ENCODE assay signal across 25 cellular contexts in genomic region chr12:565589-566105, GRCh38.
DNase-seq lines count a peak whose midpoint lies in the region; ATAC-seq and TF ChIP-seq lines count a peak whose summit lies in the region.
"Had no signal": no experiment of that assay in that cellular context is flagged by ENCODE, and none has a peak within 500 bp of the region (broad histone marks: within the 10 kb centered on the region; RNA-seq: fewer than 3 reads in every experiment).

No MANE protein-coding gene starts in this region.

- WGBS in thyroid gland, 2 donors: 95 to 96% methylated on average over 16 to 21 of the region's 21 CpGs

- POLR2A ChIA-PET in CD8-positive, alpha-beta T cell (lab: Charles Lee): interaction anchor here (0.8 to 1.6 kb wide), 4 partner anchors 10 to 189 kb away, joined by 3 to 4 read pairs (median 3); no protein-coding TSS in a partner anchor

- TF ChIP-seq POLR2A in thyroid gland (IDR thresholded peaks at IDR 0.05): no peak

- no peak for ATAC-seq in CD8-positive, alpha-beta T cell
- no peak for ATAC-seq in central memory CD8-positive, alpha-beta T cell (replicated peaks; ENCODE audit: extremely low read depth, poor library complexity, severe bottlenecking)
- ATAC-seq: foreskin keratinocyte, HCT116, left cardiac atrium, Panc1 had no signal

- H3K27ac Mint-ChIP-seq in activated naive CD4-positive, alpha-beta T cell treated with anti-CD3 and anti-CD28 coated beads, Interleukin-2, amount 50 U/mL, for 24 hours: peak overlapping the region; percentile 84
- peak overlapping the region; percentile 85 for H3K27ac Mint-ChIP-seq in CD8-positive, alpha-beta T cell
- H3K27ac Mint-ChIP-seq in central memory CD8-positive, alpha-beta T cell (ENCODE audit: low read depth): peak overlapping the region; percentile 93
- peak overlapping the region; percentile 53 for H3K27ac Mint-ChIP-seq in neural progenitor cell
- H3K27ac Mint-ChIP-seq in mesothelial cell of epicardium: no peak overlapping the region
- H3K27ac Mint-ChIP-seq: B cell had no signal

- H3K9me3 Mint-ChIP-seq in activated naive CD4-positive, alpha-beta T cell treated with anti-CD3 and anti-CD28 coated beads, Interleukin-2, amount 50 U/mL, for 24 hours: no peaks in the 10 kb centered on the region
- H3K9me3 Mint-ChIP-seq in CD8-positive, alpha-beta T cell: no peaks in the 10 kb centered on the region
- no peaks in the 10 kb centered on the region for H3K9me3 Mint-ChIP-seq in central memory CD8-positive, alpha-beta T cell
- H3K9me3 Mint-ChIP-seq in neural progenitor cell: no peaks in the 10 kb centered on the region
- H3K9me3 Mint-ChIP-seq in mesothelial cell of epicardium: no peaks in the 10 kb centered on the region

- no peaks in the 10 kb centered on the region for H3K9me3 ChIP-seq in CD8-positive, alpha-beta T cell (ENCODE audit: low read length)
- H3K9me3 ChIP-seq in neural progenitor cell (ENCODE audit: low read depth) (no peaks in the 10 kb centered on the region), thyroid gland (no peaks in the 10 kb centered on the region)
- H3K9me3 ChIP-seq: esophagus muscularis mucosa, stomach, tibial nerve had no signal

- peaks cover 83% of the 10 kb centered on the region for H3K4me1 ChIP-seq in CD8-positive, alpha-beta T cell (ENCODE audit: insufficient read depth, low read length)
- H3K4me1 ChIP-seq in neural progenitor cell (peaks cover 10% of the 10 kb centered on the region), thyroid gland (peaks cover 8 to 12% of the 10 kb centered on the region in 2 donors)

- peaks cover 83% of the 10 kb centered on the region for H3K4me1 Mint-ChIP-seq in activated naive CD4-positive, alpha-beta T cell treated with anti-CD3 and anti-CD28 coated beads, Interleukin-2, amount 50 U/mL, for 24 hours
- H3K4me1 Mint-ChIP-seq in CD8-positive, alpha-beta T cell (ENCODE audit: low read depth): peaks cover 84% of the 10 kb centered on the region
- H3K4me1 Mint-ChIP-seq in central memory CD8-positive, alpha-beta T cell: peaks cover 69% of the 10 kb centered on the region
- peaks cover 6% of the 10 kb centered on the region for H3K4me1 Mint-ChIP-seq in neural progenitor cell
- H3K4me1 Mint-ChIP-seq in mesothelial cell of epicardium: peaks cover 4% of the 10 kb centered on the region

- CTCF ChIA-PET in CD8-positive, alpha-beta T cell (lab: Charles Lee): interaction anchor here (1.0 to 11.4 kb wide), 7 partner anchors 9 to 527 kb away, joined by 3 to 107 read pairs (median 3); no protein-coding TSS in a partner anchor

- H3K79me2 ChIP-seq in neural progenitor cell (ENCODE audit: low read depth): no peaks in the 10 kb centered on the region

- H4K20me1 ChIP-seq in neural progenitor cell (ENCODE audit: low read depth): no peaks in the 10 kb centered on the region

- no peaks in the 10 kb centered on the region for H3K27me3 ChIP-seq in CD8-positive, alpha-beta T cell (ENCODE audit: insufficient read depth, low read length)
- H3K27me3 ChIP-seq in neural progenitor cell: peaks cover 5% of the 10 kb centered on the region
- peaks cover 3% of the 10 kb centered on the region for H3K27me3 ChIP-seq in thyroid gland
- H3K27me3 ChIP-seq: esophagus muscularis mucosa, foreskin keratinocyte, stomach, tibial nerve had no signal

- no peak overlapping the region for H3K4me2 ChIP-seq in neural progenitor cell

- no peak for TF ChIP-seq CTCF in CD8-positive, alpha-beta T cell (IDR thresholded peaks at IDR 0.05)
- no peak for TF ChIP-seq CTCF in neural progenitor cell (IDR thresholded peaks at IDR 0.05)
- no peak for TF ChIP-seq CTCF in thyroid gland (IDR thresholded peaks at IDR 0.05)
- no peak for TF ChIP-seq CTCF in mesothelial cell of epicardium (IDR thresholded peaks at IDR 0.05; ENCODE audit: unreplicated experiment)

- H3K36me3 Mint-ChIP-seq in activated naive CD4-positive, alpha-beta T cell treated with anti-CD3 and anti-CD28 coated beads, Interleukin-2, amount 50 U/mL, for 24 hours: no peaks in the 10 kb centered on the region
- H3K36me3 Mint-ChIP-seq in CD8-positive, alpha-beta T cell: no peaks in the 10 kb centered on the region
- H3K36me3 Mint-ChIP-seq in central memory CD8-positive, alpha-beta T cell (ENCODE audit: insufficient read depth): peaks cover 13% of the 10 kb centered on the region
- no peaks in the 10 kb centered on the region for H3K36me3 Mint-ChIP-seq in neural progenitor cell
- no peaks in the 10 kb centered on the region for H3K36me3 Mint-ChIP-seq in mesothelial cell of epicardium

- H3K27me3 Mint-ChIP-seq in activated naive CD4-positive, alpha-beta T cell treated with anti-CD3 and anti-CD28 coated beads, Interleukin-2, amount 50 U/mL, for 24 hours: no peaks in the 10 kb centered on the region
- no peaks in the 10 kb centered on the region for H3K27me3 Mint-ChIP-seq in CD8-positive, alpha-beta T cell (ENCODE audit: low read depth)
- H3K27me3 Mint-ChIP-seq in central memory CD8-positive, alpha-beta T cell: no peaks in the 10 kb centered on the region
- H3K27me3 Mint-ChIP-seq in neural progenitor cell (ENCODE audit: insufficient read depth, low read depth) (peaks cover 18% of the 10 kb centered on the region), mesothelial cell of epicardium (ENCODE audit: low read depth) (peaks cover 4% of the 10 kb centered on the region)
- H3K27me3 Mint-ChIP-seq: B cell had no signal

- no peak for DNase-seq in activated naive CD4-positive, alpha-beta T cell treated with anti-CD3 and anti-CD28 coated beads, Interleukin-2, amount 50 U/mL, for 16 hours
- no peak for DNase-seq in CD8-positive, alpha-beta T cell
- DNase-seq in central memory CD8-positive, alpha-beta T cell (ENCODE audit: low spot score in 2 of 2): no peak
- DNase-seq in neural progenitor cell (ENCODE audit: low spot score): no peak
- DNase-seq in NCI-H1105 treated with DMSO at 0.1 percent for 48 hours (lab: John Stamatoyannopoulos, UW): no peak
- DNase-seq in thyroid gland: no peak
- DNase-seq in mesothelial cell of epicardium (ENCODE audit: low spot score in 2 of 2, unreplicated experiment in 2 of 2): no peak
- DNase-seq: activated CD4-positive, CD25-positive, alpha-beta regulatory T cell; activated gamma-delta T cell treated with Interleukin-2 at 50 U/mL for 16 hours; activated T-cell treated with anti-CD3 and anti-CD28 coated beads for 4 hours; Calu3; foreskin keratinocyte; left cardiac atrium; NCI-H2029 treated with DMSO at 0.1 percent for 48 hours; NCI-H2227 treated with DMSO at 0.1 percent for 48 hours; SHP77 treated with DMSO at 0.1 percent for 48 hours; small intestine; stomach had no signal

- peaks cover 2% of the 10 kb centered on the region for H3F3A ChIP-seq in neural progenitor cell (ENCODE audit: low read depth)

- H3K4me3 Mint-ChIP-seq in activated naive CD4-positive, alpha-beta T cell treated with anti-CD3 and anti-CD28 coated beads, Interleukin-2, amount 50 U/mL, for 24 hours: no peak overlapping the region
- peak overlapping the region; percentile 51 for H3K4me3 Mint-ChIP-seq in CD8-positive, alpha-beta T cell
- peak overlapping the region; percentile 77 for H3K4me3 Mint-ChIP-seq in central memory CD8-positive, alpha-beta T cell
- H3K4me3 Mint-ChIP-seq in neural progenitor cell (no peak overlapping the region), mesothelial cell of epicardium (no peak overlapping the region)
- H3K4me3 Mint-ChIP-seq: B cell had no signal

- no peak overlapping the region for H3K27ac ChIP-seq in CD8-positive, alpha-beta T cell (ENCODE audit: low read depth, low read length)
- no peak overlapping the region for H3K27ac ChIP-seq in neural progenitor cell
- no peak overlapping the region for H3K27ac ChIP-seq in thyroid gland
- H3K27ac ChIP-seq: coronary artery, esophagus muscularis mucosa, foreskin keratinocyte, stomach, tibial nerve had no signal

- H3K36me3 ChIP-seq in CD8-positive, alpha-beta T cell (ENCODE audit: insufficient read depth, low read length): no peaks in the 10 kb centered on the region
- no peaks in the 10 kb centered on the region for H3K36me3 ChIP-seq in neural progenitor cell
- H3K36me3 ChIP-seq in thyroid gland: no peaks in the 10 kb centered on the region

- no peak overlapping the region for H3K9ac ChIP-seq in neural progenitor cell

- intact Hi-C loops in CD8-positive, alpha-beta T cell (cut with DNase I, micrococcal nuclease): loop anchor here (5.0 to 10.0 kb wide), 5 partner anchors 302 to 1027 kb away; partner anchors contain the start of gene FBXL14 (in 1 of the 2)
- intact Hi-C loops in thyroid gland (cut with DNase I): loop anchor here (5.0 to 10.0 kb wide), 3 partner anchors 187 to 529 kb away; partner anchors contain the start of gene WNK1

- H3K4me3 ChIP-seq in CD8-positive, alpha-beta T cell (ENCODE audit: low read depth, low read length): peak overlapping the region; percentile 26
- H3K4me3 ChIP-seq in neural progenitor cell (no peak overlapping the region), thyroid gland (replicated peaks in 1 of 3) (no peak overlapping the region)
- H3K4me3 ChIP-seq: coronary artery, esophagus muscularis mucosa, stomach, tibial nerve had no signal

- H2AFZ ChIP-seq in neural progenitor cell (replicated peaks): no peak overlapping the region

Comparison
In these comparisons a context has a peak if more than half of its experiments do, and no peak if none do; other contexts are left out.
1. H3K4me3 Mint-ChIP-seq: peak in CD8-positive, alpha-beta T cell (single experiment) and central memory CD8-positive, alpha-beta T cell (single experiment); none in activated naive CD4-positive, alpha-beta T cell treated with anti-CD3 and anti-CD28 coated beads, Interleukin-2, amount 50 U/mL, for 24 hours (single experiment), neural progenitor cell (single experiment) and mesothelial cell of epicardium (single experiment).